Comparison of ENCODE assay signal across 2 cellular contexts in genomic region chr18:2736823-2737222, GRCh38.
TF ChIP-seq lines count a peak whose summit lies in the region.

No MANE protein-coding gene starts in this region.

TF ChIP-seq in IMR-90, 13 proteins besides CTCF, POLR2A, EP300 and RAD21:
- TF ChIP-seq MAFK (IDR thresholded peaks at IDR 0.05; ENCODE audit: low read depth, low read length) (peak; percentile 29; the same call in 1 of the 2 replicates), NFE2L2 (IDR thresholded peaks at IDR 0.05; ENCODE audit: low read depth, low read length) (no peak)

TF ChIP-seq in GM12878, 131 proteins besides CTCF, POLR2A, EP300 and RAD21:
- TF ChIP-seq STAT1 (conservative IDR thresholded peaks at IDR 0.05) (no peak), HCFC1 (IDR thresholded peaks at IDR 0.05; ENCODE audit: low read length) (no peak), NR2F1 (conservative IDR thresholded peaks at IDR 0.05) (no peak), RAD51 (IDR thresholded peaks at IDR 0.05) (no peak), SUZ12 (IDR thresholded peaks at IDR 0.05; ENCODE audit: unreplicated experiment) (no peak), TCF12 (IDR thresholded peaks at IDR 0.05; ENCODE audit: low read depth, low read length) (no peak), TCF3 (IDR thresholded peaks at IDR 0.05; ENCODE audit: borderline replicate concordance, insufficient read depth, low read depth, low read length) (no peak), EZH2 (IDR thresholded peaks at IDR 0.05; ENCODE audit: borderline replicate concordance, control insufficient read depth, low read depth, low read length) (no peak), CBX3 (IDR thresholded peaks at IDR 0.05; ENCODE audit: borderline replicate concordance, low read depth) (no peak), ZBTB11 (CRISPR knock-in tag; IDR thresholded peaks at IDR 0.05) (no peak), ZNF274 (IDR thresholded peaks at IDR 0.05; ENCODE audit: insufficient read depth, insufficient read length) (no peak), MTA3 (IDR thresholded peaks at IDR 0.05; ENCODE audit: borderline replicate concordance, low read length) (no peak), ZBED1 (IDR thresholded peaks at IDR 0.05; ENCODE audit: borderline replicate concordance) (no peak), HDAC2 (IDR thresholded peaks at IDR 0.05) (no peak), RCOR1 (conservative IDR thresholded peaks at IDR 0.05; ENCODE audit: low read depth, low read length) (no peak), HDAC6 (IDR thresholded peaks at IDR 0.05; ENCODE audit: unreplicated experiment) (no peak)
